ENCODE assay signal across 1 cellular context in genomic region chr6:41931792-41932191, GRCh38.
TF ChIP-seq lines count a peak whose summit lies in the region.

No MANE protein-coding gene starts in this region.

TF ChIP-seq in GM23338, 12 proteins besides CTCF, POLR2A, EP300 and RAD21:
- TF ChIP-seq ZNF462 (CRISPR knock-in tag; IDR thresholded peaks at IDR 0.05) (no peak), ZNF331 (CRISPR knock-in tag; IDR thresholded peaks at IDR 0.05; ENCODE audit: low read depth) (no peak), EZH2phosphoT487 (IDR thresholded peaks at IDR 0.05; ENCODE audit: unreplicated experiment) (no peak), CREB1 (CRISPR knock-in tag; IDR thresholded peaks at IDR 0.05; ENCODE audit: low read depth) (no peak)
